In the genomic region with DNA sequence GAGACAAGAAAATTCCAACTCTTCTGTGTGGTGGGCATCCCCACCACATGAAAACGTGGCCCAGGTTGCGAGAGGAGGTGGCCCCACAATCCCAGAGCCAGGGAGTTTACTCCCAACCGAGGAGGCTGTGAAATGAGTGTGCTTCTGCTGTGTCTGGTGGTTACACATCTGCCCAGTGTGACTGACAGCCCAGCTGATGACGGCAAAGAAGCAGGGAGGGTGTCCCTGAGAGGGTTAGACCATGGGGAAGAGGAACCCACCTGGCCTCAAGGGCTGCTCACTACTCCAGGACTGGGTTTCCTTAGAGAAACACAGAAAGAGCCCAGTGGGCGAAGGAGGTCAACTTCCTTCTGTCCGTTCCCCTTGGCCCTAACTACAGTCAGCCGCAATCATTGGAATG, we compare ENCODE assay signal across 29 cellular contexts.
"Had no signal": no experiment of that assay in that cellular context is flagged by ENCODE, and none has a peak within 500 bp of the region (broad histone marks: within the 10 kb centered on the region; RNA-seq: fewer than 3 reads in every experiment).

No MANE protein-coding gene starts in this region.

- H3K36me3 Mint-ChIP-seq: mesothelial cell of epicardium, naive B cell had no signal

- H3K4me1 ChIP-seq: colonic mucosa had no signal

- H3K4me2 ChIP-seq: hepatocyte had no signal

- H3K27ac ChIP-seq: cardiac muscle cell, colonic mucosa, gastrocnemius medialis, hepatocyte, left ventricle myocardium inferior had no signal

- H3K27me3 ChIP-seq: cardiac muscle cell, colonic mucosa, gastrocnemius medialis, hepatocyte had no signal

- ATAC-seq: activated naive CD4-positive, alpha-beta T cell treated with anti-CD3 and anti-CD28 coated beads, Interleukin-2, amount 50 U/mL, for 72 hours; activated T-helper 17 cell treated with anti-CD3 and anti-CD28 coated beads, Interleukin-2, amount 50 U/mL, for 72 hours; effector memory CD8-positive, alpha-beta T cell; gastrocnemius medialis; right cardiac atrium; T-helper 17 cell had no signal

- H3K9me3 Mint-ChIP-seq: activated CD4-positive, alpha-beta T cell treated with anti-CD3 and anti-CD28 coated beads, Interleukin-2, amount 10 ng/mL, durations not matched to agents 7 days and 5 days; activated naive CD4-positive, alpha-beta T cell treated with anti-CD3 and anti-CD28 coated beads, Interleukin-2, amount 50 U/mL, for 72 hours; activated T-helper 17 cell treated with anti-CD3 and anti-CD28 coated beads, Interleukin-2, amount 50 U/mL, for 72 hours; effector memory CD8-positive, alpha-beta T cell; mesothelial cell of epicardium; naive B cell; stimulated activated naive CD8-positive, alpha-beta T cell treated with anti-CD3 and anti-CD28 coated beads, Interleukin-15, Interleukin-2, amounts not matched to agents 100 ng/mL and 50 ng/mL, for 24 hours had no signal

- H2AFZ ChIP-seq: hepatocyte had no signal

- H3K4me3 ChIP-seq: cardiac muscle cell, colonic mucosa, gastrocnemius medialis, hepatocyte, left ventricle myocardium inferior had no signal

- H3K36me3 ChIP-seq: cardiac muscle cell, colonic mucosa, gastrocnemius medialis, left ventricle myocardium inferior, WERI-Rb-1 had no signal

- H3K9me3 ChIP-seq: colonic mucosa, gastrocnemius medialis, left ventricle myocardium inferior had no signal

- H3K27ac Mint-ChIP-seq: activated CD4-positive, alpha-beta memory T cell treated with anti-CD3 and anti-CD28 coated beads, Interleukin-2, amount 10 ng/mL, durations not matched to agents 7 days and 5 days; activated naive CD4-positive, alpha-beta T cell treated with anti-CD3 and anti-CD28 coated beads, Interleukin-2, amount 50 U/mL, for 72 hours; activated T-cell treated with anti-CD3 and anti-CD28 coated beads, Interleukin-2, amount 50 U/mL, for 24 hours; mesothelial cell of epicardium; stimulated activated naive CD8-positive, alpha-beta T cell treated with anti-CD3 and anti-CD28 coated beads, Interleukin-15, Interleukin-2, amounts not matched to agents 100 ng/mL and 50 ng/mL, for 24 hours; T-helper 17 cell had no signal

- H3K79me2 ChIP-seq: hepatocyte had no signal

- H3K27me3 Mint-ChIP-seq: activated CD4-positive, alpha-beta memory T cell treated with anti-CD3 and anti-CD28 coated beads, Interleukin-2, amount 10 ng/mL, durations not matched to agents 7 days and 5 days; activated CD4-positive, alpha-beta T cell treated with anti-CD3 and anti-CD28 coated beads, Interleukin-2, amount 10 ng/mL, durations not matched to agents 7 days and 5 days; activated T-cell treated with anti-CD3 and anti-CD28 coated beads, Interleukin-2, amount 50 U/mL, for 24 hours; activated T-helper 17 cell treated with anti-CD3 and anti-CD28 coated beads, Interleukin-2, amount 50 U/mL, for 72 hours; effector memory CD8-positive, alpha-beta T cell; naive B cell; stimulated activated naive CD8-positive, alpha-beta T cell treated with anti-CD3 and anti-CD28 coated beads, Interleukin-15, Interleukin-2, amounts not matched to agents 100 ng/mL and 50 ng/mL, for 24 hours; T-helper 17 cell had no signal

- DNase-seq: activated CD4-positive, alpha-beta memory T cell treated with anti-CD3 and anti-CD28 coated beads, Interleukin-2, amount 10 ng/mL, durations not matched to agents 7 days and 5 days; activated CD4-positive, alpha-beta T cell treated with anti-CD3 and anti-CD28 coated beads for 1 hour; activated CD4-positive, alpha-beta T cell treated with anti-CD3 and anti-CD28 coated beads, Interleukin-2, amount 10 ng/mL, durations not matched to agents 7 days and 5 days; activated CD8-positive, alpha-beta memory T cell treated with anti-CD3 and anti-CD28 coated beads, Interleukin-2, amount 50 U/mL, for 48 hours; activated gamma-delta T cell treated with Interleukin-2 at 50 U/mL for 16 hours; activated T-cell treated with anti-CD3 and anti-CD28 coated beads, Interleukin-2, amount 50 U/mL, for 24 hours; cerebellar nuclear complex; colonic mucosa; effector memory CD8-positive, alpha-beta T cell; erythroblast; islet precursor cell; left ventricle myocardium inferior; mammary epithelial cell; naive B cell; occipital lobe; right cardiac atrium; stimulated activated CD4-positive, alpha-beta T cell treated with anti-CD3 and anti-CD28 coated beads, Interleukin-2, amount 100 ng/mL, for 48 hours; substantia nigra; SW 1271; T-helper 17 cell; T1000; WERI-Rb-1 had no signal

- H3K4me3 Mint-ChIP-seq: activated CD4-positive, alpha-beta memory T cell treated with anti-CD3 and anti-CD28 coated beads, Interleukin-2, amount 10 ng/mL, durations not matched to agents 7 days and 5 days; activated CD4-positive, alpha-beta T cell treated with anti-CD3 and anti-CD28 coated beads, Interleukin-2, amount 10 ng/mL, durations not matched to agents 7 days and 5 days; activated T-cell treated with anti-CD3 and anti-CD28 coated beads, Interleukin-2, amount 50 U/mL, for 24 hours; activated T-helper 17 cell treated with anti-CD3 and anti-CD28 coated beads, Interleukin-2, amount 50 U/mL, for 72 hours; effector memory CD8-positive, alpha-beta T cell; mesothelial cell of epicardium; naive B cell; stimulated activated naive CD8-positive, alpha-beta T cell treated with anti-CD3 and anti-CD28 coated beads, Interleukin-15, Interleukin-2, amounts not matched to agents 100 ng/mL and 50 ng/mL, for 24 hours; T-helper 17 cell had no signal
